ENCODE assay signal across 10 cellular contexts in the genomic region with DNA sequence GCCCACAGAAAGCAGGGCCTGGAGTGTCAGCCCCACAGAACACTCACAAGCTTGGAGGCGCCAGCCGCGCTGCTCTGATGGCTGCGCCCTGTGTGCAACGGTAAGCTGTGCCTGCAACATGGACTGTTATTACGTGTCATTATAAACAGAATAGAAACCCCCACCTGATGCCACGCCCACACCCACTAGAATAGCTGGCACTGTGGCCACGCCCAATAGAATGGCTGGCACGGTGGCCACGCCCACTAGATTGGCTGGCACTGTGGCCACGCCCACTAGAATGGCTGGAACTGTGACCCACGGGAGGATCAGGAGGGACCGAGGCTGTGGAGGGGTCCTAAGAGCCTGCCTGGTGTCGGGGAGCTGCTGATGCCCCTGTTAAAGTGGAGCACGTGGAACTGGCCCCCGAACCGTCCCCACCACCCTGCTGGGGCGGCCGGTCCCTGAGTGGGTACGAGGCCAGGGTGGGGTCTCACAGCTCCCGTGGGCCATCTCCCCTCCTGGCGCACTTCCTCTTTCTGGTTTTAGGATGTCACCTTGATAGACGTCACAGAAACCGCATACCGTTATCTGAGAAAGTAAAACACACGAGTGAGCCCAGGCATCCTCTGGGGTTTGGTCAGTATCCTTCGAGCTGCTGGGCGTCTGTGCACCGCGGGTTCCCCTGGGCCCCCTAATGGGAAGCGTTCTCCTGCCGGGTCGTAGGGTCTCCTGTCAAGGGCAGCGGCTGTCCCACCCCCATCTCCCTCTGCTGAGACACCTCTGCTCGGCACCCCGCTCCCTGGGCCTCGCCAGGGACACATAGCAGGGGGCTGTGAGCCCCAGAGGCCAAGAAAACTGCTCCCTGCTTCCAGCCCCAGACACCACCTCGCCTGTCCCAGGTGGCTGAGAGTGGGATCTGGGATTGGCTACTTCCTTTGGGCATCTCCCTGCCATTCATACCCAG. TPM values are rescaled to one million over a fixed set of nuclear protein-coding genes. Genes with fewer than 3 reads are reported as not detected.
DNase-seq lines count a peak whose midpoint lies in the region; ATAC-seq and TF ChIP-seq lines count a peak whose summit lies in the region.
"Had no signal": no experiment of that assay in that cellular context is flagged by ENCODE, and none has a peak within 500 bp of the region (broad histone marks: within the 10 kb centered on the region; RNA-seq: fewer than 3 reads in every experiment).

No MANE protein-coding gene starts in this region.

- no peak for TF ChIP-seq EP300 in suprapubic skin (IDR thresholded peaks at IDR 0.05)

- WGBS in suprapubic skin = 54% methylated on average over 31 of the region's 38 CpGs

- ATAC-seq in HG03175 (IDR thresholded peaks at IDR 0.05; ENCODE audit: unreplicated experiment) = peak; percentile 76

- no peak overlapping the region for H3K4me3 Mint-ChIP-seq in activated naive CD8-positive, alpha-beta T cell treated with anti-CD3 and anti-CD28 coated beads for 36 hours
- H3K4me3 Mint-ChIP-seq: brain had no signal

- no peak overlapping the region for H3K27ac ChIP-seq in suprapubic skin

- H3K27me3 Mint-ChIP-seq in activated naive CD8-positive, alpha-beta T cell treated with anti-CD3 and anti-CD28 coated beads for 36 hours = peaks cover 72% of the 10 kb centered on the region

- peaks cover 25% of the 10 kb centered on the region for H3K4me1 Mint-ChIP-seq in activated naive CD8-positive, alpha-beta T cell treated with anti-CD3 and anti-CD28 coated beads for 36 hours

- H3K4me3 ChIP-seq in suprapubic skin = no peak overlapping the region

- TF ChIP-seq CTCF in suprapubic skin (IDR thresholded peaks at IDR 0.05) = no peak

- H3K27me3 ChIP-seq in suprapubic skin = peaks cover 100% of the 10 kb centered on the region

- H3K36me3 ChIP-seq in suprapubic skin = no peaks in the 10 kb centered on the region

- peaks cover 14% of the 10 kb centered on the region for H3K4me1 ChIP-seq in suprapubic skin

- H3K36me3 Mint-ChIP-seq in activated naive CD8-positive, alpha-beta T cell treated with anti-CD3 and anti-CD28 coated beads for 36 hours = no peaks in the 10 kb centered on the region
- H3K36me3 Mint-ChIP-seq: brain had no signal

- H3K9me3 Mint-ChIP-seq in activated naive CD8-positive, alpha-beta T cell treated with anti-CD3 and anti-CD28 coated beads for 36 hours = no peaks in the 10 kb centered on the region

- no peaks in the 10 kb centered on the region for H3K9me3 ChIP-seq in suprapubic skin

- H3K27ac Mint-ChIP-seq in activated naive CD8-positive, alpha-beta T cell treated with anti-CD3 and anti-CD28 coated beads for 36 hours = no peak overlapping the region
- H3K27ac Mint-ChIP-seq: brain had no signal

- DNase-seq in NCI-H2227 (lab: John Stamatoyannopoulos, UW; ENCODE audit: unreplicated experiment) (peak; percentile 64), NCI-H2227 treated with DMSO at 0.1 percent for 48 hours (lab: John Stamatoyannopoulos, UW) (no peak), T follicular helper cell (ENCODE audit: low read depth) (peak; percentile 84), AG08395 (ENCODE audit: low spot score) (no peak), suprapubic skin (ENCODE audit: low spot score in 2 of 2) (no peak)
- peak; percentile 68 for DNase-seq in activated naive CD8-positive, alpha-beta T cell treated with anti-CD3 and anti-CD28 coated beads for 36 hours
- DNase-seq in stimulated activated CD8-positive, alpha-beta memory T cell treated with anti-CD3 and anti-CD28 coated beads, Interleukin-7, amount 100 ng/mL, for 4 hours (ENCODE audit: low read depth in 2 of 2) = peak; percentile 66 to 83

- no peak for TF ChIP-seq POLR2A in suprapubic skin (IDR thresholded peaks at IDR 0.05)

RNA-seq across cellular contexts. Expression of gene SLC17A9, which starts 25.4 kb away (rescaled TPM):
- total RNA-seq in activated naive CD8-positive, alpha-beta T cell treated with anti-CD3 and anti-CD28 coated beads for 36 hours = 10 to 100 TPM; 49.7 to 52.1 TPM
- 1 to 10 TPM in 1 of 4 donors, under 1 TPM in 3; 0.10 to 2.1 (median 0.66) TPM for total RNA-seq in suprapubic skin

RNA-seq across cellular contexts. Expression of gene BHLHE23, which starts 28.9 kb away (rescaled TPM):
- total RNA-seq in activated naive CD8-positive, alpha-beta T cell treated with anti-CD3 and anti-CD28 coated beads for 36 hours = not detected
- not detected for total RNA-seq in suprapubic skin
- total RNA-seq: renal cortical epithelial cell had no signal

RNA-seq across cellular contexts. Expression of gene GID8, which starts 39.9 kb away (rescaled TPM):
- total RNA-seq in activated naive CD8-positive, alpha-beta T cell treated with anti-CD3 and anti-CD28 coated beads for 36 hours = 10 to 100 TPM; 47.6 to 48.5 TPM
- 10 to 100 TPM; 30.4 to 57.0 (median 45.1) TPM for total RNA-seq in suprapubic skin

RNA-seq across cellular contexts. Expression of gene DIDO1, which starts 51.6 kb away (rescaled TPM):
- 10 to 100 TPM; 46.3 to 47.2 TPM for total RNA-seq in activated naive CD8-positive, alpha-beta T cell treated with anti-CD3 and anti-CD28 coated beads for 36 hours
- total RNA-seq in suprapubic skin = 100 to 1,000 TPM in 1 of 4 donors, 10 to 100 TPM in 3; 64.6 to 143 (median 79.2) TPM

Comparison
In these comparisons a context has a peak if more than half of its experiments do, and no peak if none do; other contexts are left out.
1. DNase-seq: peak in NCI-H2227 (single experiment), T follicular helper cell (single experiment), activated naive CD8-positive, alpha-beta T cell treated with anti-CD3 and anti-CD28 coated beads for 36 hours (single experiment) and stimulated activated CD8-positive, alpha-beta memory T cell treated with anti-CD3 and anti-CD28 coated beads, Interleukin-7, amount 100 ng/mL, for 4 hours (2 of 2); none in NCI-H2227 treated with DMSO at 0.1 percent for 48 hours (single experiment), AG08395 (single experiment) and suprapubic skin (0 of 2).
2. RNA of gene SLC17A9, which starts 25.4 kb away (total RNA-seq): 49.7 to 52.1 TPM in activated naive CD8-positive, alpha-beta T cell treated with anti-CD3 and anti-CD28 coated beads for 36 hours; 0.10 to 2.1 TPM in suprapubic skin; every median in the first group is over 10 times any median in the second.